In the genomic region with DNA sequence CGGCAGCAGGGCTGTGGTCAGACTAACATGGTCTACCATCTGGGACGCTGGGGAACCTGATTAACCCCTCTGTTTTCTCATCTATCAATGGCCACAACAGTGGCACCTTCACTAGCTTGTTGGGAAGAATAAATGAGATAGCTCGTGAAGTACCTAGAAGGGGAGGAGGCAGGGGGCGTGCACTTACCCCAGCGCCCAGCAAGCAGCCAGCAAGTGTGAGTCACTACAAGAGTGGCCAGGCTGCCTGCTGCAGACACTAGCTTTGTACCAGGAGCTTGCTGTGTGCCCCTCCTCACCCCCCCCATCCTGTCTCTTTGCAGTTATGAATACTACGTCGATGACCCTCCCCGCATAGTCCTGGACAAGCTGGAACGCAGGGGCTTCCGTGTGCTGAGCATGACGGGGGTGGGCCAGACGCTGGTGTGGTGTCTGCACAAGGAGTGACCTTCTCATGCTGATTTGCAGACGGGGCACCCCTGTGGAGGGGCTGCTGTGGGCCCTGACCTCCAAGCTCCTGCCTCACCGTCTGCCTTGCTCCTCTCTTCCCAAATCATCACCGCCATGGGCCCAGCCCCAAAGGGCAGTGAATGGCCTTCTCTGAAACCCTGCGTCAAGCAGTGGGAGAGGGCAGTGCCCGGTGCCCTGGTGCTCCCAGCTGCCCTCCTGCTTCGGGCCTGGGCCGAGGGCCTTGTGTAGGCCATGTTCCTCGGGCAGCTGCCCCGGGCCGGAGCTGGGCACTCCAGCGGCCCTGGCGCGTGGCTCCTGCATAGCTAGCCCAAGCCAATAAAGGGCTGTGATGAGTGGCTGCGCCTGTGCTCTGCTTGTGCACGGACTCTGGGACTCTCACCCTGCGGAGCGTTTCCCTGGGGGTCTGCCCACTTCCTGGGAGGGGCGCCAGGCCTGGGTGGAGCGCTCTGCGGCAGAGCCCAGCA, we compare ENCODE assay signal across 15 cellular contexts. TPM values are rescaled to one million over a fixed set of nuclear protein-coding genes. Genes with fewer than 3 reads are reported as not detected.
DNase-seq lines count a peak whose midpoint lies in the region; ATAC-seq and TF ChIP-seq lines count a peak whose summit lies in the region.
"Had no signal": no experiment of that assay in that cellular context is flagged by ENCODE, and none has a peak within 500 bp of the region (broad histone marks: within the 10 kb centered on the region; RNA-seq: fewer than 3 reads in every experiment).

No MANE protein-coding gene starts in this region.

- H3K36me3 ChIP-seq in BLaER1 = 0 out of 2 replicates have a peak, but pooled peaks cover 11% of the 10 kb centered on the region
- 0 out of 2 replicates have a peak, but pooled peaks cover 8% of the 10 kb centered on the region for H3K36me3 ChIP-seq in HUES64 (ENCODE audit: insufficient read depth, low read length)
- H3K36me3 ChIP-seq in ascending aorta = peaks cover 6 to 23% of the 10 kb centered on the region in 2 donors
- H3K36me3 ChIP-seq in prostate gland = no peaks in the 10 kb centered on the region
- H3K36me3 ChIP-seq: ovary had no signal

- H4K20me1 ChIP-seq in BLaER1 = peaks cover 61% of the 10 kb centered on the region; the same call in 1 of the 2 replicates

- H3K9ac ChIP-seq in BLaER1 (peak overlapping the region; percentile 80; the same call in 1 of the 2 replicates), HUES64 (ENCODE audit: low read depth, low read length) (0 out of 2 replicates have a peak overlapping the region, but pooled peaks have one; percentile 8)

- H3K27me3 ChIP-seq in BLaER1 (peaks cover 7% of the 10 kb centered on the region; the same call in 1 of the 2 replicates), HUES64 (ENCODE audit: insufficient read depth, low read length) (peaks cover 19% of the 10 kb centered on the region; the same call in 1 of the 2 replicates), ascending aorta (no peaks in the 10 kb centered on the region), prostate gland (replicated peaks; ENCODE audit: insufficient read depth) (no peaks in the 10 kb centered on the region)
- H3K27me3 ChIP-seq: ovary had no signal

- in situ Hi-C loops in GM13977 (cut with MboI; ENCODE audit: low pct_unique_long_range_greater_than_20kb, low sequenced_read_pairs, unreplicated experiment) = no loop called here

- TF ChIP-seq POLR2A in prostate gland (IDR thresholded peaks at IDR 0.05) = no peak

- no peak for ATAC-seq in HG03045 (IDR thresholded peaks at IDR 0.05; ENCODE audit: unreplicated experiment)
- ATAC-seq: left ventricle myocardium superior had no signal

- H3K27ac ChIP-seq in BLaER1 (peak overlapping the region; percentile 95), HUES64 (ENCODE audit: low read depth, low read length) (peak overlapping the region; percentile 49; the same call in 1 of the 2 replicates), ascending aorta (peak overlapping the region; percentile 81 to 82), prostate gland (no peak overlapping the region)
- H3K27ac ChIP-seq: ovary had no signal

- peaks cover 96% of the 10 kb centered on the region for H3K4me1 ChIP-seq in BLaER1
- H3K4me1 ChIP-seq in HUES64 (ENCODE audit: insufficient read depth, low read length) = peaks cover 32% of the 10 kb centered on the region
- H3K4me1 ChIP-seq in ascending aorta = peaks cover 5 to 16% of the 10 kb centered on the region in 2 donors
- peaks cover 29% of the 10 kb centered on the region for H3K4me1 ChIP-seq in prostate gland (replicated peaks)

- no peak for DNase-seq in ascending aorta (ENCODE audit: low spot score in 2 of 2)
- DNase-seq in iPS-NIHi7 (ENCODE audit: extremely low spot score) = peak; percentile 55
- DNase-seq in GM13977 (ENCODE audit: low spot score) = no peak
- DNase-seq in activated CD4-positive, alpha-beta T cell treated with anti-CD3 and anti-CD28 coated beads, Interleukin-2, amount 50 U/mL, for 4 hours = no peak
- DNase-seq in prostate gland (ENCODE audit: low spot score) = no peak
- DNase-seq: activated CD4-positive, alpha-beta T cell treated with anti-CD3 and anti-CD28 coated beads, Interleukin-2, amount 50 U/mL, for 48 hours; activated naive CD4-positive, alpha-beta T cell treated with anti-CD3 and anti-CD28 coated beads for 36 hours; GDM1; left ventricle myocardium superior; NCI-H1694; ovary; T-helper 2 cell had no signal

- no peak for TF ChIP-seq CTCF in ascending aorta (IDR thresholded peaks at IDR 0.05)
- TF ChIP-seq CTCF in GM13977 (IDR thresholded peaks at IDR 0.05; ENCODE audit: extremely low read depth, insufficient read depth, missing control alignments) = no peak
- TF ChIP-seq CTCF in prostate gland (IDR thresholded peaks at IDR 0.05) = no peak

- intact Hi-C loops in ascending aorta (cut with DNase I) (no loop called here), prostate gland (cut with DNase I) (loop anchor here (5.0 kb wide), 1 partner anchor 35 kb away; no protein-coding TSS in a partner anchor)

- H3K4me3 ChIP-seq in BLaER1 = peak overlapping the region; percentile 59
- H3K4me3 ChIP-seq in HUES64 (ENCODE audit: low read length) = no peak overlapping the region
- no peak overlapping the region for H3K4me3 ChIP-seq in ascending aorta
- H3K4me3 ChIP-seq in prostate gland = no peak overlapping the region
- H3K4me3 ChIP-seq: ovary had no signal

- H3K9me3 ChIP-seq in BLaER1 (no peaks in the 10 kb centered on the region), HUES64 (ENCODE audit: insufficient read depth, low read depth, low read length) (no peaks in the 10 kb centered on the region), ascending aorta (no peaks in the 10 kb centered on the region), prostate gland (no peaks in the 10 kb centered on the region)
- H3K9me3 ChIP-seq: ovary had no signal

- 75% methylated on average over 32 of the region's 32 CpGs for WGBS in HUES64
- WGBS in prostate gland = 92% methylated on average over 32 of the region's 32 CpGs

- peak overlapping the region; percentile 99 for H3K4me2 ChIP-seq in BLaER1

RNA-seq across cellular contexts. Expression of a gene that starts 2.6 kb away (rescaled TPM):
- polyA plus RNA-seq in HUES64 (2013, experiment 1 of 2) = 0.25 TPM
- 0.25 TPM for polyA plus RNA-seq in HUES64 (2013, experiment 2 of 2)
- not detected for total RNA-seq in ascending aorta
- total RNA-seq in prostate gland = 1 to 10 TPM in 1 of 2 donors, under 1 TPM in 1; 0.51 to 1.3 TPM
- total RNA-seq: left ventricle myocardium superior had no signal

RNA-seq across cellular contexts. Expression of a gene that starts 3.3 kb away (rescaled TPM):
- polyA plus RNA-seq in HUES64 (2013, experiment 1 of 2) = 21.1 TPM
- 24.7 TPM for polyA plus RNA-seq in HUES64 (2013, experiment 2 of 2)
- total RNA-seq in ascending aorta (26.4 TPM), prostate gland (10 to 100 TPM; 14.3 to 61.3 TPM)

RNA-seq across cellular contexts. Expression of a gene that starts 12.1 kb away (rescaled TPM):
- 15.5 TPM for polyA plus RNA-seq in HUES64 (2013, experiment 1 of 2)
- polyA plus RNA-seq in HUES64 (2013, experiment 2 of 2) = 14.7 TPM
- total RNA-seq in ascending aorta (6.0 TPM), prostate gland (10 to 100 TPM; 28.2 to 31.9 TPM)

RNA-seq across cellular contexts. Expression of a gene that starts 39.7 kb away (rescaled TPM):
- polyA plus RNA-seq in HUES64 (2013, experiment 1 of 2) = 7.9 TPM
- polyA plus RNA-seq in HUES64 (2013, experiment 2 of 2) = 12.8 TPM
- total RNA-seq in ascending aorta (61.0 TPM), prostate gland (10 to 100 TPM; 39.8 to 43.3 TPM)

RNA-seq across cellular contexts. Expression of a gene that starts 40.1 kb away (rescaled TPM):
- polyA plus RNA-seq in HUES64 (2013, experiment 1 of 2) = 41.6 TPM
- 50.4 TPM for polyA plus RNA-seq in HUES64 (2013, experiment 2 of 2)
- 26.2 TPM for total RNA-seq in ascending aorta
- 10 to 100 TPM; 29.2 to 29.6 TPM for total RNA-seq in prostate gland

Comparison
In these comparisons a context has a peak if more than half of its experiments do, and no peak if none do; other contexts are left out.
1. H3K27ac ChIP-seq: peak in BLaER1 (single experiment), HUES64 (single experiment) and ascending aorta (2 of 2); none in prostate gland (0 of 2).